Comparison of ENCODE assay signal across 26 cellular contexts in genomic region chr2:211405036-211405435, GRCh38.
DNase-seq lines count a peak whose midpoint lies in the region; ATAC-seq, FAIRE-seq and TF ChIP-seq lines count a peak whose summit lies in the region.
"Had no signal": no experiment of that assay in that cellular context is flagged by ENCODE, and none has a peak within 500 bp of the region (broad histone marks: within the 10 kb centered on the region; RNA-seq: fewer than 3 reads in every experiment).

No MANE protein-coding gene starts in this region.

- no peak for ATAC-seq in HepG2
- no peak for ATAC-seq in right lobe of liver
- no peak for ATAC-seq in IMR-90 (ENCODE audit: low read depth)
- no peak for ATAC-seq in activated CD8-positive, alpha-beta T cell treated with anti-CD3 and anti-CD28 coated beads for 36 hours
- ATAC-seq: GM12878 had no signal

- dilution Hi-C loops in IMR-90 (cut with HindIII; ENCODE audit: low sequenced_read_pairs, unreplicated experiment), result no loop called here

- H4K5ac ChIP-seq in IMR-90 (ENCODE audit: low read depth, low read length), result no peak overlapping the region

- H3K36me3 Mint-ChIP-seq in neural progenitor cell, result peaks cover 4% of the 10 kb centered on the region
- H3K36me3 Mint-ChIP-seq in activated CD8-positive, alpha-beta T cell treated with anti-CD3 and anti-CD28 coated beads for 36 hours (ENCODE audit: low read depth), result no peaks in the 10 kb centered on the region
- H3K36me3 Mint-ChIP-seq: CD14-positive monocyte; CD4-positive, alpha-beta memory T cell; CD4-positive, CD25-positive, alpha-beta regulatory T cell; CD8-positive, alpha-beta memory T cell had no signal

- no peak overlapping the region for H3K4me3 Mint-ChIP-seq in neural progenitor cell
- no peak overlapping the region for H3K4me3 Mint-ChIP-seq in activated CD8-positive, alpha-beta T cell treated with anti-CD3 and anti-CD28 coated beads for 36 hours
- H3K4me3 Mint-ChIP-seq: CD14-positive monocyte; CD4-positive, alpha-beta memory T cell; CD4-positive, CD25-positive, alpha-beta regulatory T cell; CD8-positive, alpha-beta memory T cell had no signal

- no peak overlapping the region for H2AK9ac ChIP-seq in IMR-90 (replicated peaks; ENCODE audit: low read depth, low read length, poor library complexity)

- H3K4me3 ChIP-seq in HepG2 (replicated peaks in 1 of 3; ENCODE audit: insufficient read depth in 1 of 3, low read depth in 2 of 3, low read length in 3 of 3) (no peak overlapping the region), right lobe of liver (no peak overlapping the region), IMR-90 (ENCODE audit: insufficient read depth, low read depth, low read length) (no peak overlapping the region), neural progenitor cell (no peak overlapping the region)
- H3K4me3 ChIP-seq: BLaER1, GM12878 had no signal

- no peak for FAIRE-seq in HepG2 (lab: Jason Lieb, UNC)
- FAIRE-seq: GM12878, GM12892, GM18507 had no signal

- H3K9me3 Mint-ChIP-seq in neural progenitor cell, result no peaks in the 10 kb centered on the region
- H3K9me3 Mint-ChIP-seq in activated CD8-positive, alpha-beta T cell treated with anti-CD3 and anti-CD28 coated beads for 36 hours, result peaks cover 3% of the 10 kb centered on the region

- TF ChIP-seq CTCF in HepG2 (CRISPR knock-in tag; IDR thresholded peaks at IDR 0.05), result no peak
- no peak for TF ChIP-seq CTCF in right lobe of liver (IDR thresholded peaks at IDR 0.05)
- no peak for TF ChIP-seq CTCF in IMR-90 (conservative IDR thresholded peaks at IDR 0.05; ENCODE audit: low read depth, low read length)
- no peak for TF ChIP-seq CTCF in neural progenitor cell (IDR thresholded peaks at IDR 0.05)
- no peak for TF ChIP-seq CTCF in activated CD8-positive, alpha-beta T cell treated with anti-CD3 and anti-CD28 coated beads for 36 hours (IDR thresholded peaks at IDR 0.05)

- TF ChIP-seq RAD21 in HepG2 (CRISPR knock-in tag; IDR thresholded peaks at IDR 0.05) (no peak), IMR-90 (IDR thresholded peaks at IDR 0.05; ENCODE audit: low read length) (no peak)

- no peak overlapping the region for H3K4me2 ChIP-seq in HepG2 (ENCODE audit: low read depth, low read length)
- H3K4me2 ChIP-seq in IMR-90 (ENCODE audit: low read depth, low read length), result no peak overlapping the region
- peak overlapping the region; percentile 56 for H3K4me2 ChIP-seq in neural progenitor cell
- H3K4me2 ChIP-seq: BLaER1 had no signal

- H3K27ac ChIP-seq in HepG2 (ENCODE audit: extremely low read length, insufficient read depth, low read length) (no peak overlapping the region), right lobe of liver (no peak overlapping the region), IMR-90 (ENCODE audit: insufficient read depth, low read length) (no peak overlapping the region), neural progenitor cell (no peak overlapping the region)
- H3K27ac ChIP-seq: 22Rv1, BLaER1 had no signal

- no peaks in the 10 kb centered on the region for H4K20me1 ChIP-seq in HepG2 (ENCODE audit: insufficient read depth, low read length)
- no peaks in the 10 kb centered on the region for H4K20me1 ChIP-seq in IMR-90 (ENCODE audit: insufficient read depth, low read length)
- H4K20me1 ChIP-seq in neural progenitor cell (ENCODE audit: low read depth), result no peaks in the 10 kb centered on the region
- H4K20me1 ChIP-seq: BLaER1 had no signal

- H3K9ac ChIP-seq in HepG2 (ENCODE audit: insufficient read depth, low read depth, low read length) (no peak overlapping the region), IMR-90 (ENCODE audit: low read depth, low read length) (no peak overlapping the region), neural progenitor cell (no peak overlapping the region)
- H3K9ac ChIP-seq: BLaER1 had no signal

- DNase-seq in HepG2 (ENCODE audit: low spot score) (no peak), right lobe of liver (no peak), IMR-90 (no peak), neural progenitor cell (ENCODE audit: low spot score) (no peak), T-helper 2 cell (no peak)
- no peak for DNase-seq in activated CD8-positive, alpha-beta T cell treated with anti-CD3 and anti-CD28 coated beads for 36 hours
- no peak for DNase-seq in activated CD4-positive, alpha-beta T cell treated with anti-CD3 and anti-CD28 coated beads for 4 hours
- DNase-seq: ACHN; BE2C; C1 segment of cervical spinal cord; Caco-2; CD4-positive, alpha-beta memory T cell; CD4-positive, CD25-positive, alpha-beta regulatory T cell; CD8-positive, alpha-beta memory T cell; DMS 273 treated with DMSO at 0.1 percent for 48 hours; DMS153; DMS79; DND-41; EL; GDM1 had no signal

- no peaks in the 10 kb centered on the region for H3K9me1 ChIP-seq in IMR-90 (ENCODE audit: insufficient read depth, low read length)

- H3K18ac ChIP-seq in IMR-90 (ENCODE audit: low read depth, low read length), result no peak overlapping the region

- TF ChIP-seq EP300 in HepG2 (IDR thresholded peaks at IDR 0.05; ENCODE audit: low read depth in 2 of 2, low read length in 2 of 2) (no peak), HepG2 (CRISPR knock-in tag; IDR thresholded peaks at IDR 0.05; ENCODE audit: borderline replicate concordance) (no peak)

- no peak overlapping the region for H3K23ac ChIP-seq in IMR-90 (ENCODE audit: low read depth, low read length)

- TF ChIP-seq POLR2A in HepG2 (IDR thresholded peaks at IDR 0.05; ENCODE audit: insufficient read depth in 1 of 2, low read depth in 2 of 2, low read length in 2 of 2) (no peak), right lobe of liver (IDR thresholded peaks at IDR 0.05) (no peak), IMR-90 (IDR thresholded peaks at IDR 0.05; ENCODE audit: low read depth, low read length) (no peak)

- no peak overlapping the region for H2BK120ac ChIP-seq in IMR-90 (ENCODE audit: low read depth, low read length)

- in situ Hi-C loops in HepG2 (cut with HindIII; ENCODE audit: extremely low pct_ligation_motif_present, low pct_unique_long_range_greater_than_20kb) (no loop called here), IMR-90 (cut with MboI; ENCODE audit: low sequenced_read_pairs) (no loop called here)

- no peaks in the 10 kb centered on the region for H3K27me3 ChIP-seq in HepG2 (ENCODE audit: control insufficient read depth in 1 of 2, insufficient read depth in 2 of 2, low read length in 2 of 2)
- no peaks in the 10 kb centered on the region for H3K27me3 ChIP-seq in right lobe of liver
- no peaks in the 10 kb centered on the region for H3K27me3 ChIP-seq in IMR-90 (ENCODE audit: control insufficient read depth, insufficient read depth, low read length)
- no peaks in the 10 kb centered on the region for H3K27me3 ChIP-seq in neural progenitor cell
- H3K27me3 ChIP-seq: BE2C, BLaER1 had no signal

- no peak overlapping the region for H3K27ac Mint-ChIP-seq in neural progenitor cell
- no peak overlapping the region for H3K27ac Mint-ChIP-seq in activated CD8-positive, alpha-beta T cell treated with anti-CD3 and anti-CD28 coated beads for 36 hours
- H3K27ac Mint-ChIP-seq: CD14-positive monocyte; CD4-positive, alpha-beta memory T cell; CD4-positive, CD25-positive, alpha-beta regulatory T cell; CD8-positive, alpha-beta memory T cell had no signal

- 6% methylated on average over 4 of the region's 4 CpGs for WGBS in HepG2 (ENCODE audit: low lambda C conversion rate)
- WGBS in right lobe of liver (ENCODE audit: insufficient coverage, low coverage, low lambda C conversion rate, missing lambda C conversion rate), result 44% methylated on average over 4 of the region's 4 CpGs
- WGBS in IMR-90 (ENCODE audit: extremely low coverage in 2 of 2, insufficient read length in 1 of 2), 2 experiments, result no CpG with 5 or more reads among the region's 4 CpGs

- H3K79me1 ChIP-seq in IMR-90 (ENCODE audit: low read depth in 1 of 2, low read length in 2 of 2), result no peaks in the 10 kb centered on the region

- no peaks in the 10 kb centered on the region for H3K79me2 ChIP-seq in HepG2 (ENCODE audit: insufficient read depth, low read length)
- no peaks in the 10 kb centered on the region for H3K79me2 ChIP-seq in neural progenitor cell (ENCODE audit: low read depth)

- POLR2A ChIA-PET in HepG2 (lab: Yijun Ruan, JAX) (no interaction called here), IMR-90 (lab: Charles Lee; ENCODE audit: unreplicated experiment) (no interaction called here)
- POLR2A ChIA-PET in activated CD8-positive, alpha-beta T cell treated with anti-CD3 and anti-CD28 coated beads for 36 hours (lab: Charles Lee), result no interaction called here

- no peak overlapping the region for H3K4ac ChIP-seq in IMR-90 (ENCODE audit: low read depth, low read length)

- CTCF ChIA-PET in HepG2 (lab: Yijun Ruan, JAX; ENCODE audit: low intra/inter-chr PET ratio, low total read pairs), result no interaction called here
- CTCF ChIA-PET in IMR-90 (lab: Yijun Ruan, JAX), result no interaction called here
- CTCF ChIA-PET in activated CD8-positive, alpha-beta T cell treated with anti-CD3 and anti-CD28 coated beads for 36 hours (lab: Charles Lee), result no interaction called here

- no peak overlapping the region for H4K8ac ChIP-seq in IMR-90 (ENCODE audit: low read depth in 2 of 2, low read length in 2 of 2)

- H2BK20ac ChIP-seq in IMR-90 (ENCODE audit: low read depth, low read length), result no peak overlapping the region

- no peaks in the 10 kb centered on the region for H3K36me3 ChIP-seq in HepG2 (replicated peaks in 1 of 2; ENCODE audit: control insufficient read depth in 1 of 2, insufficient read depth in 2 of 2, low read length in 2 of 2)
- H3K36me3 ChIP-seq in right lobe of liver, result no peaks in the 10 kb centered on the region
- H3K36me3 ChIP-seq in IMR-90 (ENCODE audit: control insufficient read depth, insufficient read depth, low read length), result no peaks in the 10 kb centered on the region
- H3K36me3 ChIP-seq in neural progenitor cell, result no peaks in the 10 kb centered on the region
- H3K36me3 ChIP-seq: BE2C, BLaER1 had no signal

- no peaks in the 10 kb centered on the region for H3K9me3 ChIP-seq in HepG2 (ENCODE audit: low read length)
- H3K9me3 ChIP-seq in right lobe of liver, result no peaks in the 10 kb centered on the region
- peaks cover 7% of the 10 kb centered on the region for H3K9me3 ChIP-seq in IMR-90 (ENCODE audit: control insufficient read depth, insufficient read depth, low read length)
- H3K9me3 ChIP-seq in neural progenitor cell (ENCODE audit: low read depth), result no peaks in the 10 kb centered on the region
- H3K9me3 ChIP-seq: BE2C, BLaER1, Caco-2 had no signal

- intact Hi-C loops in HepG2 (cut with micrococcal nuclease; ENCODE audit: unreplicated experiment) (no loop called here), right lobe of liver (cut with DNase I) (no loop called here), IMR-90 (cut with micrococcal nuclease) (no loop called here)
- intact Hi-C loops in activated CD8-positive, alpha-beta T cell treated with anti-CD3 and anti-CD28 coated beads for 36 hours (cut with micrococcal nuclease), result no loop called here

- no peak overlapping the region for H2BK5ac ChIP-seq in IMR-90 (ENCODE audit: low read depth, low read length, poor library complexity, severe bottlenecking)

- BruUV-seq in HepG2 (replicated peaks; lab: Mats Ljungman, UMichigan) (no TSS peak), IMR-90 (replicated peaks; lab: Mats Ljungman, UMichigan) (no TSS peak)

- peaks cover 22% of the 10 kb centered on the region for H3F3A ChIP-seq in neural progenitor cell (ENCODE audit: low read depth)

- no peak overlapping the region for H3K56ac ChIP-seq in IMR-90 (ENCODE audit: extremely low read depth, insufficient read depth, low read length)

- peaks cover 37% of the 10 kb centered on the region for H3K4me1 Mint-ChIP-seq in neural progenitor cell
- H3K4me1 Mint-ChIP-seq in activated CD8-positive, alpha-beta T cell treated with anti-CD3 and anti-CD28 coated beads for 36 hours (ENCODE audit: low read depth), result no peaks in the 10 kb centered on the region
- H3K4me1 Mint-ChIP-seq: CD14-positive monocyte; CD4-positive, alpha-beta memory T cell; CD4-positive, CD25-positive, alpha-beta regulatory T cell; CD8-positive, alpha-beta memory T cell had no signal

- peaks cover 6% of the 10 kb centered on the region; the same call in 1 of the 2 replicates for H3K4me1 ChIP-seq in HepG2 (ENCODE audit: insufficient read depth, low read length)
- H3K4me1 ChIP-seq in right lobe of liver, result peaks cover 0 to 7% (median 0%) of the 10 kb centered on the region in 4 donors
- no peaks in the 10 kb centered on the region for H3K4me1 ChIP-seq in IMR-90 (ENCODE audit: control insufficient read depth, insufficient read depth, low read length)
- H3K4me1 ChIP-seq in neural progenitor cell, result peaks cover 65% of the 10 kb centered on the region
- H3K4me1 ChIP-seq: BE2C, BLaER1, Caco-2 had no signal

- H2BK15ac ChIP-seq in IMR-90 (ENCODE audit: low read depth, low read length), result no peak overlapping the region

- no peaks in the 10 kb centered on the region for H3K27me3 Mint-ChIP-seq in neural progenitor cell (ENCODE audit: insufficient read depth, low read depth)
- no peaks in the 10 kb centered on the region for H3K27me3 Mint-ChIP-seq in activated CD8-positive, alpha-beta T cell treated with anti-CD3 and anti-CD28 coated beads for 36 hours
- H3K27me3 Mint-ChIP-seq: CD4-positive, alpha-beta memory T cell; CD4-positive, CD25-positive, alpha-beta regulatory T cell; CD8-positive, alpha-beta memory T cell had no signal

- H2AFZ ChIP-seq in HepG2 (ENCODE audit: low read length), result no peak overlapping the region
- no peak overlapping the region for H2AFZ ChIP-seq in IMR-90 (replicated peaks; ENCODE audit: low read length, poor library complexity)
- no peak overlapping the region for H2AFZ ChIP-seq in neural progenitor cell (replicated peaks)

- no peak overlapping the region for H3K14ac ChIP-seq in IMR-90 (replicated peaks; ENCODE audit: low read depth, low read length)

- no peak overlapping the region for H2AK5ac ChIP-seq in IMR-90 (ENCODE audit: low read depth, low read length)

- no peak overlapping the region for H4K91ac ChIP-seq in IMR-90 (ENCODE audit: insufficient read depth, low read depth, low read length)
